In the genomic region with DNA sequence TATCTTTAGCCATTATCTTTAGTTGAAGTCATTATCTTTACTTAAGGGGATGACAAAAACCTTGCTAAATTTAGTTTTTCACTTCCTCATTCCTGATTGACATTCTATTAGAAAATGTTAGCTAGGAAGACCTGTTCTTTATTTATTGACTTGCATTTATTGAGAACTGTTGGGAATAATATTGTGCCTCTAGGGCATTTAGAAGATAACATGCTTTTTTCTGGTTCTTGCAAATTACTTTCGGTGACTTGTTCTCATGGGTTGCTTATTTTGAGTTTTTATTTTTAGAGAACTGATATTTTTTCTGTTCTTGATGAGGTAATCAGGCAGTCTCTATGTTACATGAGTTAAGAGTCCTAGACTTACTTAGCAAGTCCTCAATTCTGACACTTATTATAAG, we compare ENCODE assay signal across 23 cellular contexts. TPM values are rescaled to one million over a fixed set of nuclear protein-coding genes. Genes with fewer than 3 reads are reported as not detected.
DNase-seq lines count a peak whose midpoint lies in the region; ATAC-seq, FAIRE-seq and TF ChIP-seq lines count a peak whose summit lies in the region.
"Had no signal": no experiment of that assay in that cellular context is flagged by ENCODE, and none has a peak within 500 bp of the region (broad histone marks: within the 10 kb centered on the region; RNA-seq: fewer than 3 reads in every experiment).

No MANE protein-coding gene starts in this region.

- in situ Hi-C loops in GM13977 (cut with MboI; ENCODE audit: low pct_unique_long_range_greater_than_20kb, low sequenced_read_pairs, unreplicated experiment), result no loop called here

- peaks cover 4 to 18% of the 10 kb centered on the region in 2 donors for H3K4me1 Mint-ChIP-seq in stimulated activated naive B cell treated with anti-CD40 and anti-IgM and Interleukin-4, amounts not matched to agents 10 μg/mL and 1 μg/mL and 100 μg/mL, for 72 hours
- H3K4me1 Mint-ChIP-seq: CD8-positive, alpha-beta memory T cell had no signal

- TF ChIP-seq CTCF in GM13977 (IDR thresholded peaks at IDR 0.05; ENCODE audit: extremely low read depth, insufficient read depth, missing control alignments), result no peak

- H3K9me3 Mint-ChIP-seq in stimulated activated naive B cell treated with anti-CD40 and anti-IgM and Interleukin-4, amounts not matched to agents 10 μg/mL and 1 μg/mL and 100 μg/mL, for 72 hours, result peaks cover 0 to 2% of the 10 kb centered on the region in 2 donors
- H3K9me3 Mint-ChIP-seq: CD8-positive, alpha-beta memory T cell; dendritic cell treated with granulocyte-macrophage colony-stimulating factor and Interleukin-4, amounts not matched to agents 40 ng/mL and 50 ng/mL, for 4 days; T-helper 1 cell treated with Interleukin-12 subunit alpha and Interleukin-12 subunit beta and Interleukin-4 antibody, amounts not matched to agents 30 μg/mL and 1 μg/mL, for 36 hours; type B pancreatic cell had no signal

- H3K27ac Mint-ChIP-seq in stimulated activated naive B cell treated with anti-CD40 and anti-IgM and Interleukin-4, amounts not matched to agents 10 μg/mL and 1 μg/mL and 100 μg/mL, for 72 hours, result no peak overlapping the region
- H3K27ac Mint-ChIP-seq: CD8-positive, alpha-beta memory T cell; dendritic cell treated with granulocyte-macrophage colony-stimulating factor and Interleukin-4, amounts not matched to agents 40 ng/mL and 50 ng/mL, for 4 days; progenitor cell of endocrine pancreas; T-helper 1 cell treated with Interleukin-12 subunit alpha and Interleukin-12 subunit beta and Interleukin-4 antibody, amounts not matched to agents 30 μg/mL and 1 μg/mL, for 36 hours; type B pancreatic cell had no signal

- ATAC-seq in GM21576 (IDR thresholded peaks at IDR 0.05; ENCODE audit: unreplicated experiment), result peak; percentile 57
- peak; percentile 56 to 69 for ATAC-seq in stimulated activated naive B cell treated with anti-CD40 and anti-IgM and Interleukin-4, amounts not matched to agents 10 μg/mL and 1 μg/mL and 100 μg/mL, for 72 hours (replicated peaks)
- no peak for ATAC-seq in left colon
- ATAC-seq: mucosa of descending colon had no signal

- no peaks in the 10 kb centered on the region for H3K36me3 Mint-ChIP-seq in stimulated activated naive B cell treated with anti-CD40 and anti-IgM and Interleukin-4, amounts not matched to agents 10 μg/mL and 1 μg/mL and 100 μg/mL, for 72 hours
- H3K36me3 Mint-ChIP-seq: CD8-positive, alpha-beta memory T cell had no signal

- no peak overlapping the region for H3K4me3 Mint-ChIP-seq in stimulated activated naive B cell treated with anti-CD40 and anti-IgM and Interleukin-4, amounts not matched to agents 10 μg/mL and 1 μg/mL and 100 μg/mL, for 72 hours
- H3K4me3 Mint-ChIP-seq: CD8-positive, alpha-beta memory T cell; dendritic cell treated with granulocyte-macrophage colony-stimulating factor and Interleukin-4, amounts not matched to agents 40 ng/mL and 50 ng/mL, for 4 days; T-helper 1 cell treated with Interleukin-12 subunit alpha and Interleukin-12 subunit beta and Interleukin-4 antibody, amounts not matched to agents 30 μg/mL and 1 μg/mL, for 36 hours; type B pancreatic cell had no signal

- peak; percentile 57 for DNase-seq in GM13977 (ENCODE audit: low spot score)
- DNase-seq in NOMO-1 treated with DMSO at 0.1 percent for 48 hours (lab: John Stamatoyannopoulos, UW; ENCODE audit: unreplicated experiment), result peak; percentile 66
- DNase-seq in stimulated activated naive B cell treated with anti-CD40 and anti-IgM and Interleukin-4, amounts not matched to agents 10 μg/mL and 1 μg/mL and 100 μg/mL, for 72 hours, result no peak
- no peak for DNase-seq in left colon
- DNase-seq in GM19239 (ENCODE audit: insufficient read length, low spot score), result no peak
- DNase-seq in urothelium cell line (ENCODE audit: low spot score), result no peak
- DNase-seq: activated CD4-positive, alpha-beta T cell treated with anti-CD3 and anti-CD28 coated beads, Interleukin-2, amount 50 U/mL, for 4 hours; activated CD8-positive, alpha-beta memory T cell treated with anti-CD3 and anti-CD28 coated beads, Interleukin-2, amount 50 U/mL, for 48 hours; activated effector memory CD4-positive, alpha-beta T cell treated with Interleukin-2 at 50 U/mL for 16 hours; CD8-positive, alpha-beta memory T cell; DMS53; mucosa of descending colon; NCI-H1694; NCI-H69; PC-9; stimulated activated CD4-positive, alpha-beta T cell treated with anti-CD3 and anti-CD28 coated beads, Interleukin-1b, Interleukin-23, amount 100 ng/mL, for 48 hours; stimulated activated naive CD4-positive, alpha-beta T cell treated with Interleukin-2 at 50 U/mL for 16 hours had no signal

- intact Hi-C loops in left colon (cut with DNase I, micrococcal nuclease), result no loop called here

- peaks cover 0 to 8% of the 10 kb centered on the region in 2 donors for H3K27me3 Mint-ChIP-seq in stimulated activated naive B cell treated with anti-CD40 and anti-IgM and Interleukin-4, amounts not matched to agents 10 μg/mL and 1 μg/mL and 100 μg/mL, for 72 hours
- H3K27me3 Mint-ChIP-seq: dendritic cell treated with granulocyte-macrophage colony-stimulating factor and Interleukin-4, amounts not matched to agents 40 ng/mL and 50 ng/mL, for 4 days; progenitor cell of endocrine pancreas; type B pancreatic cell had no signal

- FAIRE-seq in GM19239 (lab: Jason Lieb, UNC) (no peak), urothelium cell line (lab: Jason Lieb, UNC) (no peak)
- FAIRE-seq: bronchial epithelial cell had no signal

RNA-seq across cellular contexts. Expression of gene CTDSPL, which starts 48.3 kb away (rescaled TPM):
- 10 to 100 TPM; 75.5 to 80.0 TPM for total RNA-seq in left colon

Comparison
In these comparisons a context has a peak if more than half of its experiments do, and no peak if none do; other contexts are left out.
1. DNase-seq: peak in GM13977 (single experiment) and NOMO-1 treated with DMSO at 0.1 percent for 48 hours (single experiment); none in stimulated activated naive B cell treated with anti-CD40 and anti-IgM and Interleukin-4, amounts not matched to agents 10 μg/mL and 1 μg/mL and 100 μg/mL, for 72 hours (single experiment), left colon (0 of 2), GM19239 (single experiment) and urothelium cell line (single experiment).